In the genomic region with DNA sequence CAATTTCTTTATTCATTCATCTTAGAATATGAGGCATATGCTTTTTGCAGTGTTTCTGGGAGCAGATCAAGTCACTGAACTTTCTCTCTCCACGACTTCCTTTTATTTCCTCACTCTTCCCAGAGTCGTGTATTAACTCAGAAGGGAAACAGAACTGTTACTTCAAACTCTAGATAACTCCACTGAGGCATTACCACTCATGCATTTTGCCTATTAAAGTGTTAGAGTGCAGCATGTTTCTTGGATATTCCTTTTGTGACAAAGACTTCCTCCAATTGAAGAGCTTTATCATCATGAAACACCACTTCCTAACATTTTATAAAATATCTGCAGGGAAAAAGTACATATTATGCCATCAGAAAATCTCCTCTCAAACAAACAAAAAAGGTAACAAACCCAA, we compare ENCODE assay signal across 16 cellular contexts.
"Had no signal": no experiment of that assay in that cellular context is flagged by ENCODE, and none has a peak within 500 bp of the region (broad histone marks: within the 10 kb centered on the region; RNA-seq: fewer than 3 reads in every experiment).

No MANE protein-coding gene starts in this region.

- H3K9me3 ChIP-seq: mucosa of descending colon, right atrium auricular region, sigmoid colon had no signal

- H3K4me3 ChIP-seq: heart left ventricle, mucosa of descending colon, right atrium auricular region, sigmoid colon, skin epidermis had no signal

- H3K27ac ChIP-seq: heart left ventricle, right atrium auricular region, sigmoid colon, skin epidermis had no signal

- H3K27me3 ChIP-seq: heart left ventricle, right atrium auricular region, sigmoid colon had no signal

- ATAC-seq: effector memory CD8-positive, alpha-beta T cell; heart left ventricle; mucosa of descending colon; naive thymus-derived CD8-positive, alpha-beta T cell had no signal

- FAIRE-seq: frontal cortex, islet of Langerhans had no signal

- H3K36me3 ChIP-seq: heart left ventricle, right atrium auricular region, sigmoid colon had no signal

- DNase-seq: effector memory CD8-positive, alpha-beta T cell; heart left ventricle; hippocampal formation; kidney glomerular epithelial cell; mammary epithelial cell; mucosa of descending colon; naive thymus-derived CD8-positive, alpha-beta T cell; posterior cingulate gyrus; sigmoid colon; stimulated activated CD4-positive, alpha-beta T cell treated with anti-CD3 and anti-CD28 coated beads, Interleukin-12 subunit alpha, Interleukin-12 subunit beta, amount 100 ng/mL, for 4 hours; stimulated activated naive CD4-positive, alpha-beta T cell treated with Interleukin-2 at 50 U/mL for 16 hours; trophoblast cell had no signal

- H3K4me1 ChIP-seq: heart left ventricle, right atrium auricular region, sigmoid colon had no signal
